ENCODE assay signal across 9 cellular contexts in genomic region chr20:17965042-17965697, GRCh38. TPM values are rescaled to one million over a fixed set of nuclear protein-coding genes. Genes with fewer than 3 reads are reported as not detected.
DNase-seq lines count a peak whose midpoint lies in the region; ATAC-seq and TF ChIP-seq lines count a peak whose summit lies in the region.
"Had no signal": no experiment of that assay in that cellular context is flagged by ENCODE, and none has a peak within 500 bp of the region (broad histone marks: within the 10 kb centered on the region; RNA-seq: fewer than 3 reads in every experiment).

No MANE protein-coding gene starts in this region.

- peaks cover 67% of the 10 kb centered on the region for H3K4me1 Mint-ChIP-seq in activated T-cell treated with anti-CD3 and anti-CD28 coated beads, Interleukin-2, amount 50 U/mL, for 4 hours (ENCODE audit: low read depth)
- H3K4me1 Mint-ChIP-seq in activated CD8-positive, alpha-beta T cell treated with anti-CD3 and anti-CD28 coated beads for 36 hours (ENCODE audit: low read depth) = peaks cover 46% of the 10 kb centered on the region
- H3K4me1 Mint-ChIP-seq in type B pancreatic cell (ENCODE audit: unreplicated experiment) = peaks cover 55% of the 10 kb centered on the region

- peaks cover 48% of the 10 kb centered on the region for H3K36me3 Mint-ChIP-seq in activated T-cell treated with anti-CD3 and anti-CD28 coated beads, Interleukin-2, amount 50 U/mL, for 4 hours (ENCODE audit: insufficient read depth)
- peaks cover 79% of the 10 kb centered on the region for H3K36me3 Mint-ChIP-seq in activated CD8-positive, alpha-beta T cell treated with anti-CD3 and anti-CD28 coated beads for 36 hours (ENCODE audit: low read depth)
- peaks cover 23% of the 10 kb centered on the region for H3K36me3 Mint-ChIP-seq in type B pancreatic cell

- ATAC-seq in activated T-cell treated with anti-CD3 and anti-CD28 coated beads, Interleukin-2, amount 50 U/mL, for 4 hours = no peak
- ATAC-seq in activated CD8-positive, alpha-beta T cell treated with anti-CD3 and anti-CD28 coated beads for 36 hours = no peak

- TF ChIP-seq CTCF in activated CD8-positive, alpha-beta T cell treated with anti-CD3 and anti-CD28 coated beads for 36 hours (IDR thresholded peaks at IDR 0.05) = no peak
- no peak for TF ChIP-seq CTCF in type B pancreatic cell (conservative IDR thresholded peaks at IDR 0.05)

- POLR2A ChIA-PET in activated CD8-positive, alpha-beta T cell treated with anti-CD3 and anti-CD28 coated beads for 36 hours (lab: Charles Lee) = interaction anchor here (0.5 to 4.4 kb wide), 9 partner anchors 9 to 394 kb away, joined by 3 to 36 read pairs (median 3); partner anchors contain the start of genes KAT14 and PET117

- no peaks in the 10 kb centered on the region for H3K27me3 Mint-ChIP-seq in activated T-cell treated with anti-CD3 and anti-CD28 coated beads, Interleukin-2, amount 50 U/mL, for 4 hours (ENCODE audit: low read depth)
- no peaks in the 10 kb centered on the region for H3K27me3 Mint-ChIP-seq in activated CD8-positive, alpha-beta T cell treated with anti-CD3 and anti-CD28 coated beads for 36 hours
- no peaks in the 10 kb centered on the region for H3K27me3 Mint-ChIP-seq in type B pancreatic cell

- peak overlapping the region; percentile 96 for H3K4me3 ChIP-seq in iPS-20b (ENCODE audit: low read length)

- intact Hi-C loops in activated CD8-positive, alpha-beta T cell treated with anti-CD3 and anti-CD28 coated beads for 36 hours (cut with micrococcal nuclease) = no loop called here

- CTCF ChIA-PET in activated CD8-positive, alpha-beta T cell treated with anti-CD3 and anti-CD28 coated beads for 36 hours (lab: Charles Lee) = interaction anchor here (0.9 to 4.0 kb wide), 7 partner anchors 9 to 67 kb away, joined by 3 to 10 read pairs (median 3); no protein-coding TSS in a partner anchor

- no peaks in the 10 kb centered on the region for H3K27me3 ChIP-seq in iPS-20b (ENCODE audit: insufficient read depth, low read length)

- H3K27ac ChIP-seq in iPS-20b (ENCODE audit: low read length) (no peak overlapping the region), caudate nucleus (ENCODE audit: low read depth, low read length) (no peak overlapping the region)

- DNase-seq in activated T-cell treated with anti-CD3 and anti-CD28 coated beads, Interleukin-2, amount 50 U/mL, for 4 hours = no peak
- DNase-seq in activated T-cell treated with anti-CD3 and anti-CD28 coated beads for 4 hours (no peak), type B pancreatic cell (ENCODE audit: extremely low spot score, unreplicated experiment) (no peak), caudate nucleus (lab: John Stamatoyannopoulos, UW) (no peak), NCI-H1930 (lab: John Stamatoyannopoulos, UW) (no peak)
- DNase-seq in activated CD8-positive, alpha-beta T cell treated with anti-CD3 and anti-CD28 coated beads for 36 hours = no peak
- no peak for DNase-seq in NK-92 treated with Interleukin-12 subunit alpha and Interleukin-12 subunit beta, amount 100 ng/mL, for 24 hours (lab: John Stamatoyannopoulos, UW)
- DNase-seq: DMS53 had no signal

- peak overlapping the region; percentile 99; the same call in 1 of the 2 replicates for H3K9ac ChIP-seq in iPS-20b (ENCODE audit: low read depth, low read length)

- H3K9me3 Mint-ChIP-seq in activated T-cell treated with anti-CD3 and anti-CD28 coated beads, Interleukin-2, amount 50 U/mL, for 4 hours = no peaks in the 10 kb centered on the region
- no peaks in the 10 kb centered on the region for H3K9me3 Mint-ChIP-seq in activated CD8-positive, alpha-beta T cell treated with anti-CD3 and anti-CD28 coated beads for 36 hours
- no peaks in the 10 kb centered on the region for H3K9me3 Mint-ChIP-seq in type B pancreatic cell

- H3K4me1 ChIP-seq in iPS-20b (ENCODE audit: insufficient read depth, low read length) = peaks cover 19% of the 10 kb centered on the region; the same call in 1 of the 2 replicates

- peak overlapping the region; percentile 95 for H3K4me3 Mint-ChIP-seq in activated T-cell treated with anti-CD3 and anti-CD28 coated beads, Interleukin-2, amount 50 U/mL, for 4 hours
- H3K4me3 Mint-ChIP-seq in activated CD8-positive, alpha-beta T cell treated with anti-CD3 and anti-CD28 coated beads for 36 hours = peak overlapping the region; percentile 92
- H3K4me3 Mint-ChIP-seq in type B pancreatic cell = peak overlapping the region; percentile 97

- peaks cover 70% of the 10 kb centered on the region for H3K36me3 ChIP-seq in iPS-20b (ENCODE audit: insufficient read depth, low read depth, low read length)

- peak overlapping the region; percentile 92 for H3K27ac Mint-ChIP-seq in activated CD8-positive, alpha-beta T cell treated with anti-CD3 and anti-CD28 coated beads for 36 hours
- peak overlapping the region; percentile 99 for H3K27ac Mint-ChIP-seq in type B pancreatic cell

- H3K9me3 ChIP-seq in iPS-20b (ENCODE audit: insufficient read depth, low read depth, low read length) = no peaks in the 10 kb centered on the region

RNA-seq across cellular contexts. Expression of gene SNX5, which starts 3.4 kb away (rescaled TPM):
- total RNA-seq in activated T-cell treated with anti-CD3 and anti-CD28 coated beads, Interleukin-2, amount 50 U/mL, for 4 hours = 100 to 1,000 TPM; 148 to 177 (median 168) TPM
- 100 to 1,000 TPM; 222 to 249 TPM for total RNA-seq in activated CD8-positive, alpha-beta T cell treated with anti-CD3 and anti-CD28 coated beads for 36 hours
- 87.4 and 115 TPM in 2 replicates for total RNA-seq in type B pancreatic cell (ENCODE audit: low replicate concordance)

RNA-seq across cellular contexts. Expression of gene MGME1, which starts 3.6 kb away (rescaled TPM):
- total RNA-seq in activated T-cell treated with anti-CD3 and anti-CD28 coated beads, Interleukin-2, amount 50 U/mL, for 4 hours = 10 to 100 TPM; 14.4 to 16.6 (median 16.2) TPM
- total RNA-seq in activated CD8-positive, alpha-beta T cell treated with anti-CD3 and anti-CD28 coated beads for 36 hours = 10 to 100 TPM; 28.2 to 30.5 TPM
- total RNA-seq in type B pancreatic cell (ENCODE audit: low replicate concordance) = 31.2 and 32.7 TPM in 2 replicates
